In genomic region chr5:102649731-102650130, GRCh38 we compare ENCODE assay signal across 20 cellular contexts.
"Had no signal": no experiment of that assay in that cellular context is flagged by ENCODE, and none has a peak within 500 bp of the region (broad histone marks: within the 10 kb centered on the region; RNA-seq: fewer than 3 reads in every experiment).

No MANE protein-coding gene starts in this region.

- DNase-seq: activated CD4-positive, alpha-beta T cell treated with anti-CD3 and anti-CD28 coated beads, Interleukin-2, amount 10 ng/mL, durations not matched to agents 24 days and 14 days; activated naive CD4-positive, alpha-beta T cell treated with Interleukin-2 at 50 U/mL for 16 hours; activated naive CD8-positive, alpha-beta T cell treated with anti-CD3 and anti-CD28 coated beads, Interleukin-2, amount 50 U/mL, for 24 hours; brain microvascular endothelial cell; cerebellar nuclear complex; dermis blood vessel endothelial cell; foreskin melanocyte; heart right ventricle; islet precursor cell; left lung; mesendoderm; pancreas; small intestine; T-cell; tibial artery had no signal

- H3K9me3 Mint-ChIP-seq: activated CD4-positive, alpha-beta T cell treated with anti-CD3 and anti-CD28 coated beads, Interleukin-2, amount 10 ng/mL, durations not matched to agents 24 days and 14 days; activated T-helper 1 cell treated with anti-CD3 and anti-CD28 coated beads, Interleukin-12 subunit alpha, Interleukin-12 subunit beta, Interleukin-2, Interleukin-4 antibody, amounts not matched to agents 30 ng/mL and 10 ng/mL and 1 ng/mL, durations not matched to agents 14 hours and 24 hours and 36 hours had no signal

- H3K27me3 ChIP-seq: brain microvascular endothelial cell, heart right ventricle, left lung, pancreas, tibial artery, vagina had no signal

- H3K4me3 Mint-ChIP-seq: activated CD4-positive, alpha-beta T cell treated with anti-CD3 and anti-CD28 coated beads, Interleukin-2, amount 10 ng/mL, durations not matched to agents 24 days and 14 days; activated naive CD8-positive, alpha-beta T cell treated with anti-CD3 and anti-CD28 coated beads, Interleukin-2, amount 50 U/mL, for 24 hours; activated T-helper 1 cell treated with anti-CD3 and anti-CD28 coated beads, Interleukin-12 subunit alpha, Interleukin-12 subunit beta, Interleukin-2, Interleukin-4 antibody, amounts not matched to agents 30 ng/mL and 10 ng/mL and 1 ng/mL, durations not matched to agents 14 hours and 24 hours and 36 hours; neural crest cell; stimulated activated memory B cell treated with anti-CD40 and anti-IgM and Interleukin-4, amounts not matched to agents 10 μg/mL and 1 μg/mL and 100 μg/mL, for 72 hours; T-cell had no signal

- ATAC-seq: activated naive CD8-positive, alpha-beta T cell treated with anti-CD3 and anti-CD28 coated beads, Interleukin-2, amount 50 U/mL, for 24 hours; esophagus mucosa; heart right ventricle; left lung; pancreas; stimulated activated memory B cell treated with anti-CD40 and anti-IgM and Interleukin-4, amounts not matched to agents 10 μg/mL and 1 μg/mL and 100 μg/mL, for 72 hours; T-cell had no signal

- H3K27me3 Mint-ChIP-seq: stimulated activated memory B cell treated with anti-CD40 and anti-IgM and Interleukin-4, amounts not matched to agents 10 μg/mL and 1 μg/mL and 100 μg/mL, for 72 hours had no signal

- H3K4me3 ChIP-seq: heart right ventricle, left lung, pancreas, tibial artery, vagina had no signal

- H3K36me3 Mint-ChIP-seq: stimulated activated memory B cell treated with anti-CD40 and anti-IgM and Interleukin-4, amounts not matched to agents 10 μg/mL and 1 μg/mL and 100 μg/mL, for 72 hours; T-cell had no signal

- H3K27ac Mint-ChIP-seq: activated CD4-positive, alpha-beta T cell treated with anti-CD3 and anti-CD28 coated beads, Interleukin-2, amount 10 ng/mL, durations not matched to agents 24 days and 14 days; activated naive CD8-positive, alpha-beta T cell treated with anti-CD3 and anti-CD28 coated beads, Interleukin-2, amount 50 U/mL, for 24 hours; activated T-helper 1 cell treated with anti-CD3 and anti-CD28 coated beads, Interleukin-12 subunit alpha, Interleukin-12 subunit beta, Interleukin-2, Interleukin-4 antibody, amounts not matched to agents 30 ng/mL and 10 ng/mL and 1 ng/mL, durations not matched to agents 14 hours and 24 hours and 36 hours; stimulated activated memory B cell treated with anti-CD40 and anti-IgM and Interleukin-4, amounts not matched to agents 10 μg/mL and 1 μg/mL and 100 μg/mL, for 72 hours; T-cell had no signal

- H3K36me3 ChIP-seq: brain microvascular endothelial cell, heart right ventricle, left lung, pancreas, tibial artery, vagina had no signal

- H3K4me1 ChIP-seq: heart right ventricle, left lung, pancreas, tibial artery, vagina had no signal

- H3K4me1 Mint-ChIP-seq: activated CD4-positive, alpha-beta T cell treated with anti-CD3 and anti-CD28 coated beads, Interleukin-2, amount 10 ng/mL, durations not matched to agents 24 days and 14 days; activated naive CD8-positive, alpha-beta T cell treated with anti-CD3 and anti-CD28 coated beads, Interleukin-2, amount 50 U/mL, for 24 hours; neural crest cell; stimulated activated memory B cell treated with anti-CD40 and anti-IgM and Interleukin-4, amounts not matched to agents 10 μg/mL and 1 μg/mL and 100 μg/mL, for 72 hours; T-cell had no signal

- H3K27ac ChIP-seq: brain microvascular endothelial cell, heart right ventricle, left lung, pancreas, tibial artery, vagina had no signal

- H3K9me3 ChIP-seq: pancreas, tibial artery, vagina had no signal
